Comparison of ENCODE assay signal across 9 cellular contexts in the genomic region with DNA sequence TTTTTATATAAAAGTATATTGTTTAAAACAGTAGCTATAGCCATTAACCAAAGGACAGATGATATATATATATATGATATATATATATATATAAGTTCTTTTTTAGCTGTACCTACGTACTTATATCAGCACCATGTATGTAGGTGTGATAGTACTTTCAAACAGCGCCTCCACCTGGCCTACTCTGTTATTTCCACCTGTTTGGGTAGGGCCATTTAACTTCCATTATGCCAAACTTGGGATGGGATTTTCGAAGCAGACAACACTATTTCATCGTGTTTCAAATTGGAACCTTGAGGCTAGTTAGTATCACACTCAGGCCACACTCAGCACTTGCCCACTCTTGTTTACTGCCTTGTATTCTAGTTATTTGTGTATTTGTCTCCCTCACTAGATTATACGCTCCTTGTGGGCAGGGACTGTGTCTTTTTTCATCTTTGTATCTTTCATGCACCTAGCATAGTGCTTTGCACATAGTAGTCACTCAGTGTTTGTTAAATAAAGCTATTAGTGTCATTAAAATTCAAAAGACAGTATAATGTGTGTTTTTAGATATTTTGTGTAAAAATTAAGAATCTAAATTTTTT. TPM values are rescaled to one million over a fixed set of nuclear protein-coding genes. Genes with fewer than 3 reads are reported as not detected.
A peak's percentile ranks its signal among the peaks of the same experiment; 100 is the strongest.
DNase-seq lines count a peak whose midpoint lies in the region; ATAC-seq, FAIRE-seq and TF ChIP-seq lines count a peak whose summit lies in the region.
"Had no signal": no experiment of that assay in that cellular context is flagged by ENCODE, and none has a peak within 500 bp of the region (broad histone marks: within the 10 kb centered on the region; RNA-seq: fewer than 3 reads in every experiment).

No MANE protein-coding gene starts in this region.

- intact Hi-C loops in CD4-positive, alpha-beta memory T cell (cut with micrococcal nuclease) = no loop called here

- no peak for TF ChIP-seq POLR2A in GM12892 (IDR thresholded peaks at IDR 0.05; ENCODE audit: low read depth, low read length)

- peaks cover 45 to 56% of the 10 kb centered on the region in 2 donors for H3K36me3 Mint-ChIP-seq in CD4-positive, alpha-beta memory T cell
- H3K36me3 Mint-ChIP-seq in HFFc6 (ENCODE audit: low read depth) = peaks cover 17% of the 10 kb centered on the region
- peaks cover 22% of the 10 kb centered on the region for H3K36me3 Mint-ChIP-seq in activated CD4-positive, alpha-beta memory T cell treated with anti-CD3 and anti-CD28 coated beads, Interleukin-2, amount 10 ng/mL, durations not matched to agents 7 days and 5 days (ENCODE audit: low read depth)

- peak in 3 of 5 donors; percentile 7 to 50 (median 11) for DNase-seq in CD4-positive, alpha-beta memory T cell
- DNase-seq in HFFc6 (no peak), iPS-NIHi11 (ENCODE audit: low spot score) (peak; percentile 29), GM12892 (ENCODE audit: insufficient read length) (no peak), NCI-H2107 treated with DMSO at 0.1 percent for 48 hours (lab: John Stamatoyannopoulos, UW; ENCODE audit: unreplicated experiment) (no peak)
- DNase-seq in activated CD4-positive, alpha-beta memory T cell treated with anti-CD3 and anti-CD28 coated beads, Interleukin-2, amount 10 ng/mL, durations not matched to agents 7 days and 5 days = peak; percentile 39

- no peaks in the 10 kb centered on the region for H3K9me3 Mint-ChIP-seq in CD4-positive, alpha-beta memory T cell
- H3K9me3 Mint-ChIP-seq in HFFc6 = no peaks in the 10 kb centered on the region
- H3K9me3 Mint-ChIP-seq in activated CD4-positive, alpha-beta memory T cell treated with anti-CD3 and anti-CD28 coated beads, Interleukin-2, amount 10 ng/mL, durations not matched to agents 7 days and 5 days = no peaks in the 10 kb centered on the region
- H3K9me3 Mint-ChIP-seq: T-helper 2 cell treated with Interferon-gamma antibody and Interleukin-4, amounts not matched to agents 5 μg/mL and 100 μg/mL, for 36 hours had no signal

- no peaks in the 10 kb centered on the region for H3K27me3 Mint-ChIP-seq in CD4-positive, alpha-beta memory T cell
- peaks cover 2% of the 10 kb centered on the region for H3K27me3 Mint-ChIP-seq in HFFc6 (ENCODE audit: insufficient read depth)
- no peaks in the 10 kb centered on the region for H3K27me3 Mint-ChIP-seq in activated CD4-positive, alpha-beta memory T cell treated with anti-CD3 and anti-CD28 coated beads, Interleukin-2, amount 10 ng/mL, durations not matched to agents 7 days and 5 days

- H3K27me3 ChIP-seq in CD4-positive, alpha-beta memory T cell (ENCODE audit: insufficient read depth, low read length) = no peaks in the 10 kb centered on the region

- CTCF ChIA-PET in CD4-positive, alpha-beta memory T cell (lab: Charles Lee; ENCODE audit: partially characterized antibody) = interaction anchor here (0.8 to 1.4 kb wide), 2 partner anchors 34 to 294 kb away, joined by 3 to 6 read pairs; no protein-coding TSS in a partner anchor
- CTCF ChIA-PET in activated CD4-positive, alpha-beta memory T cell treated with anti-CD3 and anti-CD28 coated beads, Interleukin-2, amount 10 ng/mL, durations not matched to agents 7 days and 5 days (lab: Charles Lee) = interaction anchor here (0.8 to 2.8 kb wide), 3 partner anchors 10 to 297 kb away, joined by 3 to 12 read pairs (median 5); no protein-coding TSS in a partner anchor

- POLR2A ChIA-PET in CD4-positive, alpha-beta memory T cell (lab: Charles Lee; ENCODE audit: partially characterized antibody) = interaction anchor here (1.1 kb wide), 1 partner anchor 11 kb away, joined by 3 read pairs; no protein-coding TSS in a partner anchor
- POLR2A ChIA-PET in activated CD4-positive, alpha-beta memory T cell treated with anti-CD3 and anti-CD28 coated beads, Interleukin-2, amount 10 ng/mL, durations not matched to agents 7 days and 5 days (lab: Charles Lee) = interaction anchor here (5.3 kb wide), 1 partner anchor 11 kb away, joined by 35 read pairs; a partner anchor contains a TSS

- ATAC-seq in HG03457 (IDR thresholded peaks at IDR 0.05; ENCODE audit: unreplicated experiment) = no peak
- ATAC-seq in HG03108 (IDR thresholded peaks at IDR 0.05; ENCODE audit: unreplicated experiment) = no peak

- TF ChIP-seq CTCF in HFFc6 (IDR thresholded peaks at IDR 0.05) = peak; percentile 72

- no peak overlapping the region for H3K4me3 Mint-ChIP-seq in CD4-positive, alpha-beta memory T cell
- no peak overlapping the region for H3K4me3 Mint-ChIP-seq in HFFc6
- H3K4me3 Mint-ChIP-seq in activated CD4-positive, alpha-beta memory T cell treated with anti-CD3 and anti-CD28 coated beads, Interleukin-2, amount 10 ng/mL, durations not matched to agents 7 days and 5 days = no peak overlapping the region
- H3K4me3 Mint-ChIP-seq: T-helper 2 cell treated with Interferon-gamma antibody and Interleukin-4, amounts not matched to agents 5 μg/mL and 100 μg/mL, for 36 hours had no signal

- FAIRE-seq in GM12892 (lab: Jason Lieb, UNC) = no peak

- H3K4me3 ChIP-seq in CD4-positive, alpha-beta memory T cell (ENCODE audit: low read length in 2 of 2) = no peak overlapping the region

- no peak overlapping the region for H3K27ac ChIP-seq in CD4-positive, alpha-beta memory T cell (ENCODE audit: low read depth, low read length)

- peaks cover 0 to 1% (median 0%) of the 10 kb centered on the region in 4 donors for H3K4me1 Mint-ChIP-seq in CD4-positive, alpha-beta memory T cell
- no peaks in the 10 kb centered on the region for H3K4me1 Mint-ChIP-seq in HFFc6 (ENCODE audit: low read depth)
- peaks cover 4% of the 10 kb centered on the region for H3K4me1 Mint-ChIP-seq in activated CD4-positive, alpha-beta memory T cell treated with anti-CD3 and anti-CD28 coated beads, Interleukin-2, amount 10 ng/mL, durations not matched to agents 7 days and 5 days

- H3K4me1 ChIP-seq in CD4-positive, alpha-beta memory T cell (ENCODE audit: insufficient read depth, low read length) = no peaks in the 10 kb centered on the region

- H3K27ac Mint-ChIP-seq in CD4-positive, alpha-beta memory T cell = no peak overlapping the region
- no peak overlapping the region for H3K27ac Mint-ChIP-seq in HFFc6
- no peak overlapping the region for H3K27ac Mint-ChIP-seq in activated CD4-positive, alpha-beta memory T cell treated with anti-CD3 and anti-CD28 coated beads, Interleukin-2, amount 10 ng/mL, durations not matched to agents 7 days and 5 days
- H3K27ac Mint-ChIP-seq: T-helper 2 cell treated with Interferon-gamma antibody and Interleukin-4, amounts not matched to agents 5 μg/mL and 100 μg/mL, for 36 hours had no signal

- peaks cover 14% of the 10 kb centered on the region for H3K36me3 ChIP-seq in CD4-positive, alpha-beta memory T cell (ENCODE audit: insufficient read depth, low read length)

- H3K9me3 ChIP-seq in CD4-positive, alpha-beta memory T cell (ENCODE audit: control insufficient read depth in 1 of 2, low read length in 2 of 2) = no peaks in the 10 kb centered on the region

RNA-seq across cellular contexts. Expression of a gene that starts 11.8 kb away (rescaled TPM):
- total RNA-seq in CD4-positive, alpha-beta memory T cell = 100 to 1,000 TPM; 115 to 118 TPM
- 10 to 100 TPM; 27.0 to 54.2 TPM for polyA plus RNA-seq in CD4-positive, alpha-beta memory T cell
- total RNA-seq in HFFc6 (2021; fragmentation: NEBNext Ultra II Directional; extraction: Animal tissue kit (Norgen Biotek cat#: 25700)) = 100 to 1,000 TPM; 354 to 460 (median 397) TPM
- total RNA-seq in activated CD4-positive, alpha-beta memory T cell treated with anti-CD3 and anti-CD28 coated beads, Interleukin-2, amount 10 ng/mL, durations not matched to agents 7 days and 5 days = 100 to 1,000 TPM; 156 to 163 TPM
- 78.8 TPM for polyA plus RNA-seq in GM12892 (2012; ENCODE audit: missing spikeins)

RNA-seq across cellular contexts. Expression of a gene that starts 42.5 kb away (rescaled TPM):
- total RNA-seq in CD4-positive, alpha-beta memory T cell = 10 to 100 TPM; 25.4 to 29.9 TPM
- 10 to 100 TPM; 19.9 to 27.1 TPM for polyA plus RNA-seq in CD4-positive, alpha-beta memory T cell
- total RNA-seq in HFFc6 (2021; fragmentation: NEBNext Ultra II Directional; extraction: Animal tissue kit (Norgen Biotek cat#: 25700)) = 10 to 100 TPM; 24.8 to 31.4 (median 28.5) TPM
- total RNA-seq in activated CD4-positive, alpha-beta memory T cell treated with anti-CD3 and anti-CD28 coated beads, Interleukin-2, amount 10 ng/mL, durations not matched to agents 7 days and 5 days = 10 to 100 TPM; 20.0 to 24.4 TPM
- polyA plus RNA-seq in GM12892 (2012; ENCODE audit: missing spikeins) = 12.8 TPM

Comparison
In these comparisons a context has a peak if more than half of its experiments do, and no peak if none do; other contexts are left out.
1. DNase-seq: peak in CD4-positive, alpha-beta memory T cell (3 of 5), activated CD4-positive, alpha-beta memory T cell treated with anti-CD3 and anti-CD28 coated beads, Interleukin-2, amount 10 ng/mL, durations not matched to agents 7 days and 5 days (single experiment) and iPS-NIHi11 (single experiment); none in HFFc6 (single experiment), GM12892 (single experiment) and NCI-H2107 treated with DMSO at 0.1 percent for 48 hours (single experiment).